14 cellular contexts compared by ENCODE assay signal in the genomic region with DNA sequence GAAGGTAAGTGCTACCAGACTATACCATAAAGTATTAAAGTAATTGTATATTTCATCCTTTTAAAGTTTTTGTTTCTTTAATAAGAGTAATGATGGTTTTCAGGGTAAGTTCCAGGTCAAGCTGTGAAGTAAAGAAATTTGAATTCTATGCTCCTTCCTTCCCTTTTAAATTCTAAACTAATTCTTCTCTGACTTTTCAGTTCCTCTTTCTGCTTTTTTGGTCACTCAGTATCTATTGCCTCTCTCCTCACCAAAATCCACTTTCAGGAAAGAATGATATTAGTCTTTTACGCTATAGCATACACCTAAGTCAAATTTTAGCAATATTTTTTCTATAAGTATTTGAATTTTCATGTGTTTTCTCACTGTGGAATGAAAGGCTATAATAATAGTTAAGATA. TPM values are rescaled to one million over a fixed set of nuclear protein-coding genes. Genes with fewer than 3 reads are reported as not detected.
DNase-seq lines count a peak whose midpoint lies in the region; ATAC-seq, FAIRE-seq and TF ChIP-seq lines count a peak whose summit lies in the region.
"Had no signal": no experiment of that assay in that cellular context is flagged by ENCODE, and none has a peak within 500 bp of the region (broad histone marks: within the 10 kb centered on the region; RNA-seq: fewer than 3 reads in every experiment).

No MANE protein-coding gene starts in this region.

- WGBS in SK-N-SH (ENCODE audit: low lambda C conversion rate) = 10% methylated on average over 1 of the region's 1 CpG

- no peak for FAIRE-seq in GM19239 (lab: Jason Lieb, UNC)

- CTCF ChIA-PET in SK-N-SH (lab: Yijun Ruan, JAX) = no interaction called here

- H3K36me3 ChIP-seq in SK-N-SH (replicated peaks in 1 of 2; ENCODE audit: control insufficient read depth in 1 of 2, insufficient read depth in 2 of 2, low read length in 1 of 2) = no peaks in the 10 kb centered on the region
- H3K36me3 ChIP-seq: tibial artery had no signal

- no peaks in the 10 kb centered on the region; the same call in 1 of the 2 replicates for H3K9me2 ChIP-seq in SK-N-SH

- H2AFZ ChIP-seq in SK-N-SH (ENCODE audit: low read depth) = no peak overlapping the region

- no peaks in the 10 kb centered on the region for H3K9me3 ChIP-seq in SK-N-SH
- H3K9me3 ChIP-seq: tibial artery had no signal

- ATAC-seq in GM19395 (IDR thresholded peaks at IDR 0.05; ENCODE audit: unreplicated experiment) (peak; percentile 86), HG02884 (IDR thresholded peaks at IDR 0.05; ENCODE audit: unreplicated experiment) (peak; percentile 65)
- ATAC-seq: activated CD4-positive, CD25-positive, alpha-beta regulatory T cell treated with anti-CD3 and anti-CD28 coated beads, Interleukin-2, amount 50 U/mL, for 24 hours; SK-N-SH treated with all-trans-retinoic acid at 6 μM for 48 hours had no signal

- TF ChIP-seq RAD21 in SK-N-SH (IDR thresholded peaks at IDR 0.05; ENCODE audit: low read length) = no peak

- no peaks in the 10 kb centered on the region for H3K4me1 ChIP-seq in SK-N-SH (ENCODE audit: control insufficient read depth in 1 of 2, insufficient read depth in 2 of 2, low read depth in 1 of 2, low read length in 1 of 2)
- H3K4me1 ChIP-seq: tibial artery had no signal

- in situ Hi-C loops in KBM-7 (cut with MboI; ENCODE audit: low pct_unique_long_range_greater_than_20kb, low sequenced_read_pairs) = no loop called here

- H3K9ac ChIP-seq in SK-N-SH = no peak overlapping the region

- POLR2A ChIA-PET in SK-N-SH (lab: Yijun Ruan, JAX) = no interaction called here

- no peaks in the 10 kb centered on the region for H3F3A ChIP-seq in SK-N-SH (replicated peaks; ENCODE audit: insufficient read depth)

- no peak overlapping the region for H3K4me3 ChIP-seq in SK-N-SH (ENCODE audit: low read depth in 2 of 2, low read length in 1 of 2)
- H3K4me3 ChIP-seq: tibial artery had no signal

- no peak for TF ChIP-seq EP300 in SK-N-SH (IDR thresholded peaks at IDR 0.05; ENCODE audit: borderline replicate concordance in 1 of 2, low read depth in 1 of 2, low read length in 1 of 2)

- TF ChIP-seq CTCF in SK-N-SH (IDR thresholded peaks at IDR 0.05) = no peak

- no peak overlapping the region for H3K27ac ChIP-seq in SK-N-SH (ENCODE audit: low read depth in 2 of 2, low read length in 1 of 2)
- H3K27ac ChIP-seq: tibial artery had no signal

- H3K4me2 ChIP-seq in SK-N-SH = no peak overlapping the region

- no peaks in the 10 kb centered on the region for H3K79me2 ChIP-seq in SK-N-SH (ENCODE audit: insufficient read depth)

- H4K20me1 ChIP-seq in SK-N-SH (ENCODE audit: insufficient read depth) = no peaks in the 10 kb centered on the region

- DNase-seq in CD1c-positive myeloid dendritic cell (ENCODE audit: extremely low spot score) (peak; percentile 55), KBM-7 (peak; percentile 2), KG1 (lab: John Stamatoyannopoulos, UW) (no peak), NCI-H2081 (lab: John Stamatoyannopoulos, UW) (no peak), GM19239 (ENCODE audit: insufficient read length, low spot score) (no peak), SK-N-SH (no peak)
- DNase-seq: mesenchymal stem cell; NCI-H1930; stimulated activated CD4-positive, alpha-beta T cell treated with anti-CD3 and anti-CD28 coated beads, Interleukin-12 subunit alpha, Interleukin-12 subunit beta, amount 100 ng/mL, for 4 hours; tibial artery had no signal

- H3K27me3 ChIP-seq in SK-N-SH (ENCODE audit: insufficient read depth) = peaks cover 5% of the 10 kb centered on the region; the same call in 1 of the 2 replicates
- H3K27me3 ChIP-seq: tibial artery had no signal

TF ChIP-seq in SK-N-SH, 30 proteins besides CTCF, POLR2A, EP300 and RAD21:
- TF ChIP-seq TEAD4 (IDR thresholded peaks at IDR 0.05; ENCODE audit: borderline replicate concordance, insufficient read depth) (no peak), NFIC (IDR thresholded peaks at IDR 0.05; ENCODE audit: borderline replicate concordance) (no peak), NRF1 (IDR thresholded peaks at IDR 0.05; ENCODE audit: low read depth, low read length) (no peak), MXI1 (IDR thresholded peaks at IDR 0.05; ENCODE audit: low read depth, low read length) (no peak), FOXJ3 (CRISPR knock-in tag; IDR thresholded peaks at IDR 0.05) (no peak), SMC3 (IDR thresholded peaks at IDR 0.05; ENCODE audit: low read depth, low read length) (no peak), MEF2A (IDR thresholded peaks at IDR 0.05; ENCODE audit: borderline replicate concordance, low read depth) (no peak), RFX5 (IDR thresholded peaks at IDR 0.05; ENCODE audit: low read length) (no peak), GABPA (IDR thresholded peaks at IDR 0.05; ENCODE audit: low read depth) (no peak), JUND (IDR thresholded peaks at IDR 0.05) (no peak), RCOR1 (IDR thresholded peaks at IDR 0.05; ENCODE audit: low read length) (no peak), YY1 (IDR thresholded peaks at IDR 0.05; ENCODE audit: low read depth) (no peak), ELF1 (IDR thresholded peaks at IDR 0.05) (no peak), TCF12 (IDR thresholded peaks at IDR 0.05) (no peak), RXRA (IDR thresholded peaks at IDR 0.05; ENCODE audit: borderline replicate concordance, low read depth) (no peak)
- TF ChIP-seq, protein P1, sequence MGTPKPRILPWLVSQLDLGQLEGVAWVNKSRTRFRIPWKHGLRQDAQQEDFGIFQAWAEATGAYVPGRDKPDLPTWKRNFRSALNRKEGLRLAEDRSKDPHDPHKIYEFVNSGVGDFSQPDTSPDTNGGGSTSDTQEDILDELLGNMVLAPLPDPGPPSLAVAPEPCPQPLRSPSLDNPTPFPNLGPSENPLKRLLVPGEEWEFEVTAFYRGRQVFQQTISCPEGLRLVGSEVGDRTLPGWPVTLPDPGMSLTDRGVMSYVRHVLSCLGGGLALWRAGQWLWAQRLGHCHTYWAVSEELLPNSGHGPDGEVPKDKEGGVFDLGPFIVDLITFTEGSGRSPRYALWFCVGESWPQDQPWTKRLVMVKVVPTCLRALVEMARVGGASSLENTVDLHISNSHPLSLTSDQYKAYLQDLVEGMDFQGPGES (IDR thresholded peaks at IDR 0.05; ENCODE audit: low read depth, low read length) = no peak
- TF ChIP-seq, protein P2, sequence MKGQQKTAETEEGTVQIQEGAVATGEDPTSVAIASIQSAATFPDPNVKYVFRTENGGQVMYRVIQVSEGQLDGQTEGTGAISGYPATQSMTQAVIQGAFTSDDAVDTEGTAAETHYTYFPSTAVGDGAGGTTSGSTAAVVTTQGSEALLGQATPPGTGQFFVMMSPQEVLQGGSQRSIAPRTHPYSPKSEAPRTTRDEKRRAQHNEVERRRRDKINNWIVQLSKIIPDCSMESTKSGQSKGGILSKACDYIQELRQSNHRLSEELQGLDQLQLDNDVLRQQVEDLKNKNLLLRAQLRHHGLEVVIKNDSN (IDR thresholded peaks at IDR 0.05; ENCODE audit: borderline replicate concordance, low read depth) = no peak
- TF ChIP-seq, protein P3, sequence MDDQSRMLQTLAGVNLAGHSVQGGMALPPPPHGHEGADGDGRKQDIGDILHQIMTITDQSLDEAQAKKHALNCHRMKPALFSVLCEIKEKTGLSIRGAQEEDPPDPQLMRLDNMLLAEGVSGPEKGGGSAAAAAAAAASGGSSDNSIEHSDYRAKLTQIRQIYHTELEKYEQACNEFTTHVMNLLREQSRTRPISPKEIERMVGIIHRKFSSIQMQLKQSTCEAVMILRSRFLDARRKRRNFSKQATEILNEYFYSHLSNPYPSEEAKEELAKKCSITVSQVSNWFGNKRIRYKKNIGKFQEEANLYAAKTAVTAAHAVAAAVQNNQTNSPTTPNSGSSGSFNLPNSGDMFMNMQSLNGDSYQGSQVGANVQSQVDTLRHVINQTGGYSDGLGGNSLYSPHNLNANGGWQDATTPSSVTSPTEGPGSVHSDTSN (IDR thresholded peaks at IDR 0.05) = no peak
- TF ChIP-seq, protein P4, sequence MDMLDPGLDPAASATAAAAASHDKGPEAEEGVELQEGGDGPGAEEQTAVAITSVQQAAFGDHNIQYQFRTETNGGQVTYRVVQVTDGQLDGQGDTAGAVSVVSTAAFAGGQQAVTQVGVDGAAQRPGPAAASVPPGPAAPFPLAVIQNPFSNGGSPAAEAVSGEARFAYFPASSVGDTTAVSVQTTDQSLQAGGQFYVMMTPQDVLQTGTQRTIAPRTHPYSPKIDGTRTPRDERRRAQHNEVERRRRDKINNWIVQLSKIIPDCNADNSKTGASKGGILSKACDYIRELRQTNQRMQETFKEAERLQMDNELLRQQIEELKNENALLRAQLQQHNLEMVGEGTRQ (IDR thresholded peaks at IDR 0.05; ENCODE audit: borderline replicate concordance, low read depth, low read length) = no peak
- TF ChIP-seq, protein P5, sequence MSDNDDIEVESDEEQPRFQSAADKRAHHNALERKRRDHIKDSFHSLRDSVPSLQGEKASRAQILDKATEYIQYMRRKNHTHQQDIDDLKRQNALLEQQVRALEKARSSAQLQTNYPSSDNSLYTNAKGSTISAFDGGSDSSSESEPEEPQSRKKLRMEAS (IDR thresholded peaks at IDR 0.05; ENCODE audit: low read depth) = no peak
TF ChIP-seq in SK-N-SH: peak in this region for 0.

RNA-seq across cellular contexts. Expression of a gene that starts 8.2 kb away (rescaled TPM):
- polyA plus RNA-seq in SK-N-SH (2012; rRNA removed) = 0.07 TPM in 1 of 2 replicates, not detected in the other
- 0.03 TPM in 2 replicates for polyA plus RNA-seq in SK-N-SH (2012; cell fraction: cytosol; rRNA removed)
- polyA plus RNA-seq in SK-N-SH (2012; cell fraction: nucleus; rRNA removed) = not detected in 2 replicates

RNA-seq across cellular contexts. Expression of a gene that starts 11.0 kb away (rescaled TPM):
- not detected in 2 replicates for polyA plus RNA-seq in SK-N-SH (2012; rRNA removed)
- 0.01 TPM in 2 replicates for polyA plus RNA-seq in SK-N-SH (2012; cell fraction: cytosol; rRNA removed)
- polyA plus RNA-seq in SK-N-SH (2012; cell fraction: nucleus; rRNA removed) = 0.02 TPM in 1 of 2 replicates, not detected in the other

Comparison
In these comparisons a context has a peak if more than half of its experiments do, and no peak if none do; other contexts are left out.
1. DNase-seq: peak in CD1c-positive myeloid dendritic cell (single experiment) and KBM-7 (single experiment); none in KG1 (single experiment), NCI-H2081 (0 of 2), GM19239 (single experiment) and SK-N-SH (single experiment).